ENCODE assay signal across 24 cellular contexts in the genomic region with DNA sequence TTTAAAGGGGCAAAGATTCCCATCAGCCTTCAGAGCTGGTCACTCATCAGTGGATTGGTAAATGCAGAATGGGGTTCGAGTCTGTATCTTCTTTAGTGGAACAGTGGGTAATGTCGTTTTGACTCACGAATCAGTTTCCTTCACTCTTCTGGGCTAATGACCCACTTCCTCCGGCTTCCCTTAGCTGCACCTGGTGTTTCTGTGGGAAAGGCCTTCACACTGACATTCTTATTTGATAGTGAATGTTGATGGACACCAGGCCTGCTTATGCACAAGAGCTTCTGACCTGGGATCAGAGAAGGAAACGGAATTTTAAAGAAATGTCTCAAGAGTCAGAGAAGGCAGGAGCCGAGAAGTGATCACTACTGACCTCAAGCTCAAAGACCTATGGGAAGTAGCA.
"Had no signal": no experiment of that assay in that cellular context is flagged by ENCODE, and none has a peak within 500 bp of the region (broad histone marks: within the 10 kb centered on the region; RNA-seq: fewer than 3 reads in every experiment).

No MANE protein-coding gene starts in this region.

- H3K4me3 Mint-ChIP-seq: stimulated activated effector memory CD8-positive, alpha-beta T cell treated with anti-CD3 and anti-CD28 coated beads, Interleukin-12 subunit alpha, Interleukin-12 subunit beta, amount 100 ng/mL, for 72 hours; stimulated activated memory B cell treated with anti-CD40 and anti-IgM and Interleukin-4, amounts not matched to agents 10 μg/mL and 1 μg/mL and 100 μg/mL, for 72 hours; stimulated activated naive B cell treated with anti-CD40 and anti-IgM and Interleukin-4, amounts not matched to agents 10 μg/mL and 1 μg/mL and 100 μg/mL, for 72 hours; stimulated activated naive CD8-positive, alpha-beta T cell treated with anti-CD3 and anti-CD28 coated beads, Interleukin-15, amount 100 ng/mL, for 72 hours; stimulated activated naive CD8-positive, alpha-beta T cell treated with anti-CD3 and anti-CD28 coated beads, Interleukin-15, Interleukin-2, amounts not matched to agents 100 ng/mL and 50 ng/mL, for 24 hours; type B pancreatic cell had no signal

- H3K9me3 Mint-ChIP-seq: stimulated activated naive CD8-positive, alpha-beta T cell treated with anti-CD3 and anti-CD28 coated beads, Interleukin-15, amount 100 ng/mL, for 72 hours had no signal

- H3K36me3 Mint-ChIP-seq: stimulated activated effector memory CD8-positive, alpha-beta T cell treated with anti-CD3 and anti-CD28 coated beads, Interleukin-12 subunit alpha, Interleukin-12 subunit beta, amount 100 ng/mL, for 72 hours; stimulated activated memory B cell treated with anti-CD40 and anti-IgM and Interleukin-4, amounts not matched to agents 10 μg/mL and 1 μg/mL and 100 μg/mL, for 72 hours; type B pancreatic cell had no signal

- H3K4me1 Mint-ChIP-seq: stimulated activated effector memory CD8-positive, alpha-beta T cell treated with anti-CD3 and anti-CD28 coated beads, Interleukin-12 subunit alpha, Interleukin-12 subunit beta, amount 100 ng/mL, for 72 hours; stimulated activated memory B cell treated with anti-CD40 and anti-IgM and Interleukin-4, amounts not matched to agents 10 μg/mL and 1 μg/mL and 100 μg/mL, for 72 hours; stimulated activated naive CD8-positive, alpha-beta T cell treated with anti-CD3 and anti-CD28 coated beads, Interleukin-15, amount 100 ng/mL, for 72 hours had no signal

- H3K27ac Mint-ChIP-seq: stimulated activated effector memory CD8-positive, alpha-beta T cell treated with anti-CD3 and anti-CD28 coated beads, Interleukin-12 subunit alpha, Interleukin-12 subunit beta, amount 100 ng/mL, for 72 hours; stimulated activated memory B cell treated with anti-CD40 and anti-IgM and Interleukin-4, amounts not matched to agents 10 μg/mL and 1 μg/mL and 100 μg/mL, for 72 hours; stimulated activated naive B cell treated with anti-CD40 and anti-IgM and Interleukin-4, amounts not matched to agents 10 μg/mL and 1 μg/mL and 100 μg/mL, for 72 hours; stimulated activated naive CD8-positive, alpha-beta T cell treated with anti-CD3 and anti-CD28 coated beads, Interleukin-15, amount 100 ng/mL, for 72 hours; stimulated activated naive CD8-positive, alpha-beta T cell treated with anti-CD3 and anti-CD28 coated beads, Interleukin-15, Interleukin-2, amounts not matched to agents 100 ng/mL and 50 ng/mL, for 24 hours; type B pancreatic cell had no signal

- DNase-seq: stimulated activated CD4-positive, alpha-beta T cell treated with anti-CD3 and anti-CD28 coated beads, Interleukin-2, amount 100 ng/mL, for 48 hours; stimulated activated CD4-positive, alpha-beta T cell treated with anti-CD3 and anti-CD28 coated beads, Interleukin-4, amount 100 ng/mL, for 1 hour; stimulated activated CD4-positive, alpha-beta T cell treated with anti-CD3 and anti-CD28 coated beads, Interleukin-4, amount 100 ng/mL, for 24 hours; stimulated activated CD4-positive, alpha-beta T cell treated with anti-CD3 and anti-CD28 coated beads, Interleukin-4, amount 100 ng/mL, for 4 hours; stimulated activated CD8-positive, alpha-beta memory T cell treated with anti-CD3 and anti-CD28 coated beads, Interleukin-4, amount 100 ng/mL, for 48 hours; stimulated activated naive B cell treated with anti-CD40 and anti-IgM and Interleukin-4, amounts not matched to agents 10 μg/mL and 1 μg/mL and 100 μg/mL, for 72 hours; stimulated activated naive CD4-positive, alpha-beta T cell; stimulated activated naive CD4-positive, alpha-beta T cell treated with Interleukin-2 at 50 U/mL for 16 hours; stimulated activated naive CD8-positive, alpha-beta T cell treated with anti-CD3 and anti-CD28 coated beads, Interleukin-15, amount 100 ng/mL, for 72 hours; stimulated activated naive CD8-positive, alpha-beta T cell treated with anti-CD3 and anti-CD28 coated beads, Interleukin-15, Interleukin-2, amounts not matched to agents 100 U/mL and 50 U/mL, for 24 hours; stomach; substantia nigra; testis; thyroid gland; tibial artery; transverse colon; trophoblast cell; upper lobe of left lung; upper lobe of right lung; uterus had no signal

- ATAC-seq: stimulated activated effector memory CD8-positive, alpha-beta T cell treated with anti-CD3 and anti-CD28 coated beads, Interleukin-12 subunit alpha, Interleukin-12 subunit beta, amount 100 ng/mL, for 72 hours; stimulated activated memory B cell treated with anti-CD40 and anti-IgM and Interleukin-4, amounts not matched to agents 10 μg/mL and 1 μg/mL and 100 μg/mL, for 72 hours; stimulated activated naive B cell treated with anti-CD40 and anti-IgM and Interleukin-4, amounts not matched to agents 10 μg/mL and 1 μg/mL and 100 μg/mL, for 72 hours; stimulated activated naive CD8-positive, alpha-beta T cell treated with anti-CD3 and anti-CD28 coated beads, Interleukin-15, amount 100 ng/mL, for 72 hours; stimulated activated naive CD8-positive, alpha-beta T cell treated with anti-CD3 and anti-CD28 coated beads, Interleukin-15, Interleukin-2, amounts not matched to agents 100 U/mL and 50 U/mL, for 24 hours; upper lobe of right lung had no signal
